In the genomic region with DNA sequence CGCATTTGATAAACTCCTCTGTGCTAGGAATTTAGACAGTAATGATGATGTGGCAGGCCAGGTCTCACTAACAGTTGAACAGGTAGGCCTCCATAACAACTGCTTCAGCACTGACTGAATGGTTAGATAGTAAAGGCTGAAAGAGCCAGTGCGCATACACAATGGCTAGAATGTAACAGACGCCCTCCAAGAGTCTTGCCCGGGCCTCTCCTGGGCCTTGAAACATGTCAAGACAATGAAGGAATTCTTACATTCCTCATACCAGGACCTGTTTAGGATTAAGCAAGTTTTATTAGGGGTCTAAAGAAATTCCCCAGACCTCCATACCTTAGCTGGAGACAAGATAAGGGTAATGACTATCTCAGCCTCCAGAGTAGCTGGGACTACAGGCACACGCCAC, we compare ENCODE assay signal across 16 cellular contexts.
"Had no signal": no experiment of that assay in that cellular context is flagged by ENCODE, and none has a peak within 500 bp of the region (broad histone marks: within the 10 kb centered on the region; RNA-seq: fewer than 3 reads in every experiment).

No MANE protein-coding gene starts in this region.

- ATAC-seq: left cardiac atrium had no signal

- H3K27ac ChIP-seq: colonic mucosa, psoas muscle had no signal

- H3K4me1 ChIP-seq: right lobe of liver had no signal

- DNase-seq: activated CD4-positive, alpha-beta T cell treated with anti-CD3 and anti-CD28 coated beads for 1 hour; activated naive CD4-positive, alpha-beta T cell treated with anti-CD3 and anti-CD28 coated beads for 36 hours; adrenal gland; caudate nucleus; colonic mucosa; effector CD4-positive, alpha-beta T cell; hypothalamus; left cardiac atrium; psoas muscle; right lobe of liver; stimulated activated CD4-positive, alpha-beta T cell treated with anti-CD3 and anti-CD28 coated beads, Interleukin-2, amount 100 ng/mL, for 24 hours; stimulated activated naive CD4-positive, alpha-beta T cell treated with Interleukin-2 at 50 U/mL for 16 hours; upper lobe of left lung had no signal

- H3K36me3 ChIP-seq: adrenal gland, colonic mucosa, right lobe of liver, upper lobe of left lung had no signal

- H3K36me3 Mint-ChIP-seq: natural killer cell treated with Interleukin-12 subunit alpha and Interleukin-12 subunit beta and Interleukin-15 and Interleukin-18, amount 100 ng/mL, for 72 hours had no signal

- H3K9me3 ChIP-seq: adrenal gland, colonic mucosa, psoas muscle, right lobe of liver, upper lobe of left lung had no signal

- H3K27me3 ChIP-seq: adrenal gland, right lobe of liver, upper lobe of left lung had no signal

- H3K27ac Mint-ChIP-seq: natural killer cell treated with Interleukin-12 subunit alpha and Interleukin-12 subunit beta and Interleukin-15 and Interleukin-18, amount 100 ng/mL, for 72 hours had no signal

- H3K9me3 Mint-ChIP-seq: activated CD8-positive, alpha-beta T cell treated with anti-CD3 and anti-CD28 coated beads for 36 hours; activated naive CD4-positive, alpha-beta T cell treated with anti-CD3 and anti-CD28 coated beads for 36 hours; natural killer cell treated with Interleukin-12 subunit alpha and Interleukin-12 subunit beta and Interleukin-15 and Interleukin-18, amount 100 ng/mL, for 72 hours had no signal

- H3K4me3 ChIP-seq: adrenal gland, colonic mucosa, lung, psoas muscle, right lobe of liver, upper lobe of left lung had no signal

- H3K4me3 Mint-ChIP-seq: activated CD8-positive, alpha-beta T cell treated with anti-CD3 and anti-CD28 coated beads for 36 hours; activated naive CD4-positive, alpha-beta T cell treated with anti-CD3 and anti-CD28 coated beads for 36 hours; natural killer cell treated with Interleukin-12 subunit alpha and Interleukin-12 subunit beta and Interleukin-15 and Interleukin-18, amount 100 ng/mL, for 72 hours had no signal
